10 cellular contexts compared by ENCODE assay signal in the genomic region with DNA sequence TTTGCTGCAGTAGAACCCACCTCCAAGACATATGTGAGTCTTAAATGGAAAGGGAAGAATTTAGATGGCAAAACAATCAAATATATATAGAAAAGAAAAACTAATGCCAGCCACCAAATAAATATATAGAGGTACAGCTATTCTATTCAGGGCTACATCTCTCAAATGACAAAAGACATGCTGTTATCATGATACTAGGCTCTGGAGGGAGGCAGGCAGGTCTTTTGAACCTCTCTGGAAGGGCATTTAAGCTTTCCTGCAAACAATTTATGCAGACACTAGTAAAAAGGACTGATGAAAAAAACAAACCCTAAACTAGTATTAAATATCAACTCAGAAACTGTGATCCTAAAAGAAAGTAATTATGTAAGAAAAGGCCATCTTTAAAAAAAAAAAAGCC. TPM values are rescaled to one million over a fixed set of nuclear protein-coding genes. Genes with fewer than 3 reads are reported as not detected.
"Had no signal": no experiment of that assay in that cellular context is flagged by ENCODE, and none has a peak within 500 bp of the region (broad histone marks: within the 10 kb centered on the region; RNA-seq: fewer than 3 reads in every experiment).

No MANE protein-coding gene starts in this region.

- H3K4me1 ChIP-seq: HAP-1 had no signal

- H3K4me1 Mint-ChIP-seq: IgD-negative memory B cell had no signal

- H3K9me3 Mint-ChIP-seq: HFFc6, IgD-negative memory B cell had no signal

- H3K27ac ChIP-seq: GM23248, HL-60, KMS-11 had no signal

- H2AFZ ChIP-seq: GM23248 had no signal

- H3K4me3 ChIP-seq: GM23248, HAP-1 had no signal

- H3K27me3 Mint-ChIP-seq: IgD-negative memory B cell had no signal

- H3K4me2 ChIP-seq: KMS-11 had no signal

- DNase-seq: GM23248, HFFc6, KBM-7 had no signal

- H3K4me3 Mint-ChIP-seq: HFFc6, IgD-negative memory B cell had no signal

- ATAC-seq: HCT116, HepG2 had no signal

- H3K9me3 ChIP-seq: HAP-1 had no signal

- H3K27ac Mint-ChIP-seq: HFFc6, IgD-negative memory B cell had no signal

RNA-seq across cellular contexts. Expression of a gene that starts 35.4 kb away (rescaled TPM):
- total RNA-seq: GM23248, HT1080 had no signal
